Comparison of ENCODE assay signal across 8 cellular contexts in genomic region chr3:69665026-69665739, GRCh38.
DNase-seq lines count a peak whose midpoint lies in the region; ATAC-seq and TF ChIP-seq lines count a peak whose summit lies in the region.
"Had no signal": no experiment of that assay in that cellular context is flagged by ENCODE, and none has a peak within 500 bp of the region (broad histone marks: within the 10 kb centered on the region; RNA-seq: fewer than 3 reads in every experiment).

No MANE protein-coding gene starts in this region.

- H3K27me3 ChIP-seq in MM.1S (replicated peaks; ENCODE audit: insufficient read depth, low read length) (no peaks in the 10 kb centered on the region), heart right ventricle (no peaks in the 10 kb centered on the region), skeletal muscle tissue (ENCODE audit: control insufficient read depth in 3 of 3, insufficient read depth in 3 of 3, low read length in 3 of 3) (no peaks in the 10 kb centered on the region)

- H4K20me1 ChIP-seq in MM.1S (ENCODE audit: insufficient read depth, low read length), result no peaks in the 10 kb centered on the region

- no peaks in the 10 kb centered on the region for H3K27me3 Mint-ChIP-seq in natural killer cell treated with Interleukin-12 subunit alpha and Interleukin-12 subunit beta and Interleukin-15 and Interleukin-18, amount 100 ng/mL, for 72 hours

- DNase-seq in MM.1S, result no peak
- DNase-seq in SHP77 (lab: John Stamatoyannopoulos, UW), result peak; percentile 42 to 47
- peak in 1 of 2 donors; percentile 61 for DNase-seq in heart right ventricle
- DNase-seq in natural killer cell treated with Interleukin-12 subunit alpha and Interleukin-12 subunit beta and Interleukin-15 and Interleukin-18, amount 100 ng/mL, for 72 hours (ENCODE audit: low spot score), result no peak
- DNase-seq in Kasumi-1 (lab: John Stamatoyannopoulos, UW), result no peak
- DNase-seq: activated T-cell treated with anti-CD3 and anti-CD28 coated beads, Interleukin-2, amount 50 U/mL, for 1 hour had no signal

- intact Hi-C loops in heart right ventricle (cut with DNase I), result loop anchor here (5.0 to 10.0 kb wide), 8 partner anchors 120 to 498 kb away; no protein-coding TSS in a partner anchor

- H3K4me1 ChIP-seq in MM.1S (ENCODE audit: low read length) (no peaks in the 10 kb centered on the region), heart right ventricle (peaks cover 0 to 27% (median 19%) of the 10 kb centered on the region in 9 donors), skeletal muscle tissue (ENCODE audit: control insufficient read depth in 3 of 3, insufficient read depth in 3 of 3, low read length in 3 of 3) (peaks cover 4 to 7% (median 5%) of the 10 kb centered on the region in 3 donors)

- no peak overlapping the region for H3K4me2 ChIP-seq in MM.1S (ENCODE audit: low read depth, low read length)

- H3K36me3 Mint-ChIP-seq in natural killer cell treated with Interleukin-12 subunit alpha and Interleukin-12 subunit beta and Interleukin-15 and Interleukin-18, amount 100 ng/mL, for 72 hours, result no peaks in the 10 kb centered on the region

- H3K9me3 Mint-ChIP-seq in natural killer cell treated with Interleukin-12 subunit alpha and Interleukin-12 subunit beta and Interleukin-15 and Interleukin-18, amount 100 ng/mL, for 72 hours, result no peaks in the 10 kb centered on the region

- 0 out of 2 replicates have a peak overlapping the region, but pooled peaks have one; percentile 6 for H2AFZ ChIP-seq in MM.1S (ENCODE audit: low read length)

- ATAC-seq in heart right ventricle (peak; percentile 73 to 94 (median 91)), GM21529 (IDR thresholded peaks at IDR 0.05; ENCODE audit: unreplicated experiment) (no peak)
- ATAC-seq in natural killer cell treated with Interleukin-12 subunit alpha and Interleukin-12 subunit beta and Interleukin-15 and Interleukin-18, amount 100 ng/mL, for 72 hours, result no peak

- no peaks in the 10 kb centered on the region for H3K79me2 ChIP-seq in MM.1S (ENCODE audit: low read length)

- H3K9me3 ChIP-seq in MM.1S (replicated peaks; ENCODE audit: insufficient read depth, low read length) (no peaks in the 10 kb centered on the region), heart right ventricle (peaks cover 0 to 7% (median 0%) of the 10 kb centered on the region in 11 donors), skeletal muscle tissue (ENCODE audit: control insufficient read depth in 3 of 3, low read length in 3 of 3) (no peaks in the 10 kb centered on the region)

- H3K4me3 ChIP-seq in MM.1S (ENCODE audit: low read length) (no peak overlapping the region), heart right ventricle (no peak overlapping the region), skeletal muscle tissue (ENCODE audit: low read length in 3 of 3) (no peak overlapping the region)

- H3F3A ChIP-seq in MM.1S (ENCODE audit: insufficient read depth, low read length), result no peaks in the 10 kb centered on the region

- H3K27ac Mint-ChIP-seq in natural killer cell treated with Interleukin-12 subunit alpha and Interleukin-12 subunit beta and Interleukin-15 and Interleukin-18, amount 100 ng/mL, for 72 hours, result no peak overlapping the region

- H3K9ac ChIP-seq in MM.1S (ENCODE audit: low read length) (no peak overlapping the region), skeletal muscle tissue (ENCODE audit: low read depth in 1 of 3, low read length in 3 of 3) (peak overlapping the region in 2 of 3 donors; percentile 2 to 26)

- no peak overlapping the region for H3K4me3 Mint-ChIP-seq in natural killer cell treated with Interleukin-12 subunit alpha and Interleukin-12 subunit beta and Interleukin-15 and Interleukin-18, amount 100 ng/mL, for 72 hours

- no peaks in the 10 kb centered on the region for H3K9me2 ChIP-seq in MM.1S (replicated peaks; ENCODE audit: insufficient read depth, low read length)

- TF ChIP-seq CTCF in MM.1S (IDR thresholded peaks at IDR 0.05; ENCODE audit: low read length) (no peak), heart right ventricle (IDR thresholded peaks at IDR 0.05) (no peak)

- H3K4me1 Mint-ChIP-seq in natural killer cell treated with Interleukin-12 subunit alpha and Interleukin-12 subunit beta and Interleukin-15 and Interleukin-18, amount 100 ng/mL, for 72 hours (ENCODE audit: low read depth in 2 of 2), result no peaks in the 10 kb centered on the region

- WGBS in heart right ventricle, 2 donors, result 8 to 10% methylated on average over 4 of the region's 4 CpGs

- H3K27ac ChIP-seq in MM.1S (ENCODE audit: low read length) (no peak overlapping the region), heart right ventricle (peak overlapping the region in 8 of 10 donors; percentile 14 to 67 (median 38)), skeletal muscle tissue (ENCODE audit: low read depth, low read length) (no peak overlapping the region)

- no peaks in the 10 kb centered on the region for H3K36me3 ChIP-seq in MM.1S (replicated peaks; ENCODE audit: insufficient read depth, low read length)
- no peaks in the 10 kb centered on the region for H3K36me3 ChIP-seq in heart right ventricle
- H3K36me3 ChIP-seq in skeletal muscle tissue (ENCODE audit: control insufficient read depth in 3 of 3, insufficient read depth in 3 of 3, low read length in 3 of 3), result no peaks in the 10 kb centered on the region

Comparison
In these comparisons a context has a peak if more than half of its experiments do, and no peak if none do; other contexts are left out.
1. DNase-seq: peak in SHP77 (2 of 2); none in MM.1S (single experiment), natural killer cell treated with Interleukin-12 subunit alpha and Interleukin-12 subunit beta and Interleukin-15 and Interleukin-18, amount 100 ng/mL, for 72 hours (single experiment) and Kasumi-1 (0 of 2).
2. H3K27ac ChIP-seq: peak in heart right ventricle (8 of 10); none in MM.1S (single experiment) and skeletal muscle tissue (single experiment).
3. ATAC-seq: peak in heart right ventricle (8 of 8); none in natural killer cell treated with Interleukin-12 subunit alpha and Interleukin-12 subunit beta and Interleukin-15 and Interleukin-18, amount 100 ng/mL, for 72 hours (0 of 2) and GM21529 (single experiment).